Comparison of ENCODE assay signal across 11 cellular contexts in the genomic region with DNA sequence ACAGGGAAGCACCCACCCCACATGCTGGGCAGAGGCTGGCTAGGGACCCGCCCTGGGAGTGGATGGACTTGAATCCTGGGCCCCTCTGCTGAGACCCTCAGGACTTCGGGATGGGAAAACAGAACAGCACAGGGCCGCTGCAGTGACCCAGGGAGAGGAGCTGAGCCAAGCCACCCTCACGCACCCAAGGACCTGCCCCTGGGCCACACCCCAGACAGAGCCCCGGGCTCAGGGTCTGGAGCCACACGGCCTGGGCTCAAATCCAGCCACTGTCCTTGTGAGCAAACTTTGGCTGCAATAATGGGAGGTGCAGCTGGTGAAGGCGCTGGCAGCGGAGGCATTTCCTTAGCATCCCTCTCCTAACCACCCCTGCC.
DNase-seq lines count a peak whose midpoint lies in the region; ATAC-seq and TF ChIP-seq lines count a peak whose summit lies in the region.
"Had no signal": no experiment of that assay in that cellular context is flagged by ENCODE, and none has a peak within 500 bp of the region (broad histone marks: within the 10 kb centered on the region; RNA-seq: fewer than 3 reads in every experiment).

No MANE protein-coding gene starts in this region.

- no peak overlapping the region for H2BK120ac ChIP-seq in mesendoderm (ENCODE audit: low read depth, low read length)

- peak; percentile 32 for ATAC-seq in Right ventricle myocardium superior (ENCODE audit: poor library complexity)

- no peak overlapping the region for H3K4me2 ChIP-seq in mesendoderm (ENCODE audit: low read length)

- 40% methylated on average over 3 of the region's 8 CpGs for WGBS in esophagus muscularis mucosa
- WGBS in mesendoderm (ENCODE audit: extremely low coverage, insufficient coverage, low lambda C conversion rate) = no CpG with 5 or more reads among the region's 8 CpGs

- no peak for TF ChIP-seq CTCF in right atrium auricular region (IDR thresholded peaks at IDR 0.05)
- TF ChIP-seq CTCF in esophagus muscularis mucosa (IDR thresholded peaks at IDR 0.05) = no peak

- no peak overlapping the region for H3K18ac ChIP-seq in mesendoderm (ENCODE audit: low read length)

- H2BK5ac ChIP-seq in mesendoderm (ENCODE audit: low read length) = no peak overlapping the region

- intact Hi-C loops in Right ventricle myocardium superior (cut with DNase I) = loop anchor here (2.0 to 5.0 kb wide), 3 partner anchors 833 to 958 kb away; no protein-coding TSS in a partner anchor
- intact Hi-C loops in esophagus muscularis mucosa (cut with DNase I) = loop anchor here (2.0 to 10.0 kb wide), 5 partner anchors 323 to 955 kb away; no protein-coding TSS in a partner anchor

- peak overlapping the region; percentile 41 for H3K9ac ChIP-seq in mesendoderm (ENCODE audit: low read length)
- H3K9ac ChIP-seq: neural progenitor cell had no signal

- peaks cover 0 to 19% of the 10 kb centered on the region in 2 donors for H3K4me1 ChIP-seq in right atrium auricular region
- H3K4me1 ChIP-seq in esophagus muscularis mucosa = peaks cover 20 to 27% (median 22%) of the 10 kb centered on the region in 4 donors
- H3K4me1 ChIP-seq in mesendoderm (ENCODE audit: control insufficient read depth, low read depth, low read length) = no peaks in the 10 kb centered on the region
- H3K4me1 ChIP-seq: neural progenitor cell, uterus had no signal

- TF ChIP-seq POLR2A in esophagus muscularis mucosa (IDR thresholded peaks at IDR 0.05; ENCODE audit: low read depth) = no peak

- TF ChIP-seq EP300 in esophagus muscularis mucosa (IDR thresholded peaks at IDR 0.05) = no peak

- no peaks in the 10 kb centered on the region for H3K36me3 ChIP-seq in right atrium auricular region
- peaks cover 0 to 15% (median 6%) of the 10 kb centered on the region in 4 donors for H3K36me3 ChIP-seq in esophagus muscularis mucosa
- H3K36me3 ChIP-seq in mesendoderm (ENCODE audit: control insufficient read depth, insufficient read depth, low read length) = no peaks in the 10 kb centered on the region
- H3K36me3 ChIP-seq: neural progenitor cell, uterus had no signal

- no peak overlapping the region for H2BK15ac ChIP-seq in mesendoderm (replicated peaks; ENCODE audit: low read depth)

- H3K9me3 ChIP-seq in right atrium auricular region (no peaks in the 10 kb centered on the region), esophagus muscularis mucosa (no peaks in the 10 kb centered on the region)
- H3K9me3 ChIP-seq: uterus had no signal

- H3K79me1 ChIP-seq in mesendoderm (ENCODE audit: low read length) = no peaks in the 10 kb centered on the region

- no peaks in the 10 kb centered on the region for H3K27me3 ChIP-seq in right atrium auricular region
- no peaks in the 10 kb centered on the region for H3K27me3 ChIP-seq in esophagus muscularis mucosa
- no peaks in the 10 kb centered on the region for H3K27me3 ChIP-seq in mesendoderm (ENCODE audit: insufficient read depth, low read length, poor library complexity)
- H3K27me3 ChIP-seq: hepatocyte, neural progenitor cell, uterus had no signal

- peak overlapping the region; percentile 76 for H3K56ac ChIP-seq in mesendoderm (ENCODE audit: low read length)

- H3K79me2 ChIP-seq in mesendoderm (ENCODE audit: control insufficient read depth, insufficient read depth, low read length) = no peaks in the 10 kb centered on the region
- H3K79me2 ChIP-seq: hepatocyte had no signal

- H3K27ac ChIP-seq in right atrium auricular region (no peak overlapping the region), esophagus muscularis mucosa (replicated peaks in 1 of 4) (peak overlapping the region in 3 of 4 donors; percentile 13 to 53 (median 45)), mesendoderm (ENCODE audit: low read depth, low read length) (no peak overlapping the region)
- H3K27ac ChIP-seq: hepatocyte, neural progenitor cell had no signal

- H3K23ac ChIP-seq in mesendoderm (ENCODE audit: low read length) = no peak overlapping the region

- H4K5ac ChIP-seq in mesendoderm (ENCODE audit: low read length) = no peak overlapping the region

- H3K4me3 ChIP-seq in right atrium auricular region = no peak overlapping the region
- peak overlapping the region in 1 of 4 donors; percentile 37 for H3K4me3 ChIP-seq in esophagus muscularis mucosa
- H3K4me3 ChIP-seq in mesendoderm (ENCODE audit: low read length) = no peak overlapping the region

- H4K8ac ChIP-seq in mesendoderm (ENCODE audit: low read depth, low read length) = no peak overlapping the region

- no peak overlapping the region for H2AK5ac ChIP-seq in mesendoderm (ENCODE audit: low read length)

- no peak for DNase-seq in Right ventricle myocardium superior
- no peak for DNase-seq in right atrium auricular region (ENCODE audit: low spot score)
- DNase-seq in esophagus muscularis mucosa (ENCODE audit: extremely low spot score) = no peak
- no peak for DNase-seq in mesendoderm
- no peak for DNase-seq in DMS114 treated with DMSO at 0.1 percent for 48 hours (lab: John Stamatoyannopoulos, UW; ENCODE audit: unreplicated experiment)
- no peak for DNase-seq in T-helper 2 cell
- no peak for DNase-seq in NCI-H2107 treated with DMSO at 0.1 percent for 48 hours (lab: John Stamatoyannopoulos, UW; ENCODE audit: unreplicated experiment)
- DNase-seq in effector CD4-positive, alpha-beta T cell = no peak

- no peak overlapping the region for H3K4ac ChIP-seq in mesendoderm (ENCODE audit: low read depth, low read length)

Comparison
In these comparisons a context has a peak if more than half of its experiments do, and no peak if none do; other contexts are left out.
1. H3K27ac ChIP-seq: peak in esophagus muscularis mucosa (3 of 4); none in right atrium auricular region (0 of 2) and mesendoderm (single experiment).